ENCODE assay signal across 8 cellular contexts in the genomic region with DNA sequence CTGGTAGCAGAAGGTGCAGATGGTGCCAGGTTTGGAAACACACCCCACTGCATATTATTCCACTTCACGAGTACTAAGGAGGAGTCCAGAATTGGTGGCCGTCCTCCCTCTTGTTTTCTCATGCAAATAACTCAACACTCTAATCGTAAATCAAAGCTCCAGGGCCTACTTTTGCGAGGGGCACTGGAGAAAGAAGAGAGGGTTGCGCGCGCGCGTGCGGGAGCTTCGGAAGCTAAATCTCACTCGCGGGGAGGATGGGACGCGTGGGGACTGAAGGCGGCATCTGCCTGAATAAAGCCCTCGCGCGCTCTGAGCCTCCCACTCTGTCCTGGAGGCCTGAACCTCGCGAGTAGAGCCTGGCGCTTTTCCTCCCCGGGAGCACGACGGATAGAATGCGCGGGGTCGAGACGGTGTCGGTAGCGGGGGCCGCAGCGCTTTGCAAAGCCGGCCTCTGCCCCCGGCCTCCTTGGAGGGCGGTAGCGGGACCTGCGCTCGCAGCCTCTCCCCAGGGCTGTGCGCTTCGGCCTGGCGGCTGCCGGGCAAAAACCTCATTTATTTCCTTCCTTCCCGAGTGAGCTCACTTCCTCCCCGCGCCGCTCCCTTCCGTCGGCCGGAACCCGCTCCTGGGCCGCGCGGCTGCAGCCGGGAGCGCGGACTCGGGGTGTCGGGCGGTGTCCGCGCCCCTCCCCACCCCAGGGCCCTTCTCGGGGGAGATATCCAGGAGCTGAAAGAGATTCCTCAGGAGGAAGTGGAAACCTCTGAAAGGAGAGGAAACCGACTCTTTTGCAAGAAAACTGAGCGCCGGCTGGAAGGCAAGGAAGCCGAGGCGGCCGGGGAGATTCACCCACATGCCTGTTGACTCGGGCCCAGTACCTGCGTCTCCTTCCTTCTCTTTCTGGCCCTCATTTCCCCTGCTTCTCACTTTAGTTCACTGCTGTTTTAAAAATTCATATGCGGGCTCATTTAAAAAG. TPM values are rescaled to one million over a fixed set of nuclear protein-coding genes. Genes with fewer than 3 reads are reported as not detected.
A peak's percentile ranks its signal among the peaks of the same experiment; 100 is the strongest.
DNase-seq lines count a peak whose midpoint lies in the region; ATAC-seq lines count a peak whose summit lies in the region.

No MANE protein-coding gene starts in this region.

- H3K9me2 ChIP-seq in GM23248 (ENCODE audit: insufficient read depth): no peaks in the 10 kb centered on the region

- DNase-seq in ELF-1 (ENCODE audit: low read depth, low spot score) (peak; percentile 57), GM23248 (peak; percentile 86), midbrain (lab: John Stamatoyannopoulos, UW) (no peak), NCI-H1417 treated with DMSO at 0.1 percent for 48 hours (lab: John Stamatoyannopoulos, UW) (no peak), NCI-H1694 (lab: John Stamatoyannopoulos, UW) (no peak)
- no peak for DNase-seq in activated naive CD8-positive, alpha-beta T cell treated with anti-CD3 and anti-CD28 coated beads for 36 hours

- H3K9me3 Mint-ChIP-seq in activated naive CD8-positive, alpha-beta T cell treated with anti-CD3 and anti-CD28 coated beads for 36 hours: peaks cover 9% of the 10 kb centered on the region
- no peaks in the 10 kb centered on the region for H3K9me3 Mint-ChIP-seq in stimulated activated memory B cell treated with anti-CD40 and anti-IgM and Interleukin-4, amounts not matched to agents 10 μg/mL and 1 μg/mL and 100 μg/mL, for 72 hours

- H3K27ac Mint-ChIP-seq in activated naive CD8-positive, alpha-beta T cell treated with anti-CD3 and anti-CD28 coated beads for 36 hours: no peak overlapping the region
- no peak overlapping the region for H3K27ac Mint-ChIP-seq in stimulated activated memory B cell treated with anti-CD40 and anti-IgM and Interleukin-4, amounts not matched to agents 10 μg/mL and 1 μg/mL and 100 μg/mL, for 72 hours

- 2 to 3% methylated on average over 66 of the region's 72 CpGs for WGBS in GM23248 (ENCODE audit: low coverage in 1 of 2, low lambda C conversion rate in 2 of 2, missing lambda C conversion rate in 2 of 2), 2 experiments

- peak overlapping the region; percentile 66 for H3K4me3 Mint-ChIP-seq in activated naive CD8-positive, alpha-beta T cell treated with anti-CD3 and anti-CD28 coated beads for 36 hours
- H3K4me3 Mint-ChIP-seq in stimulated activated memory B cell treated with anti-CD40 and anti-IgM and Interleukin-4, amounts not matched to agents 10 μg/mL and 1 μg/mL and 100 μg/mL, for 72 hours: peak overlapping the region; percentile 73

- peaks cover 98% of the 10 kb centered on the region for H3K27me3 Mint-ChIP-seq in activated naive CD8-positive, alpha-beta T cell treated with anti-CD3 and anti-CD28 coated beads for 36 hours
- peaks cover 85% of the 10 kb centered on the region for H3K27me3 Mint-ChIP-seq in stimulated activated memory B cell treated with anti-CD40 and anti-IgM and Interleukin-4, amounts not matched to agents 10 μg/mL and 1 μg/mL and 100 μg/mL, for 72 hours

- H3K27me3 ChIP-seq in GM23248 (replicated peaks; ENCODE audit: insufficient read depth) (no peaks in the 10 kb centered on the region), iPS-18a (ENCODE audit: control insufficient read depth, insufficient read depth, low read length) (peaks cover 100% of the 10 kb centered on the region)

- H3K36me3 ChIP-seq in GM23248 (ENCODE audit: low read depth) (no peaks in the 10 kb centered on the region; the same call in 1 of the 2 replicates), iPS-18a (ENCODE audit: control insufficient read depth, low read depth, low read length) (no peaks in the 10 kb centered on the region)

- peak overlapping the region; percentile 84 for H3K9ac ChIP-seq in GM23248
- no peak overlapping the region for H3K9ac ChIP-seq in iPS-18a (ENCODE audit: low read length)

- H3K27ac ChIP-seq in GM23248 (peak overlapping the region; percentile 67), iPS-18a (ENCODE audit: low read length) (no peak overlapping the region)

- peak overlapping the region; percentile 85 for H3K4me2 ChIP-seq in GM23248 (ENCODE audit: unreplicated experiment)

- H3K4me1 ChIP-seq in GM23248 (ENCODE audit: insufficient read depth) (peaks cover 10% of the 10 kb centered on the region), iPS-18a (ENCODE audit: control insufficient read depth, low read depth, low read length) (peaks cover 16% of the 10 kb centered on the region)

- peaks cover 24% of the 10 kb centered on the region for H3F3A ChIP-seq in GM23248 (ENCODE audit: insufficient read depth)

- H3K9me3 ChIP-seq in GM23248 (ENCODE audit: low read depth) (no peaks in the 10 kb centered on the region), iPS-18a (ENCODE audit: control insufficient read depth, low read depth, low read length) (no peaks in the 10 kb centered on the region)

- H3K79me2 ChIP-seq in GM23248 (ENCODE audit: insufficient read depth): peaks cover 14% of the 10 kb centered on the region; the same call in 1 of the 2 replicates

- H3K4me3 ChIP-seq in GM23248: peak overlapping the region; percentile 88
- H3K4me3 ChIP-seq in iPS-18a (ENCODE audit: low read length): peak overlapping the region; percentile 51

- no peaks in the 10 kb centered on the region for H4K20me1 ChIP-seq in GM23248 (ENCODE audit: insufficient read depth)

- in situ Hi-C loops in GM23248 (cut with MboI): loop anchor here (25.0 kb wide), 1 partner anchor 803 kb away; no protein-coding TSS in a partner anchor

- peak overlapping the region; percentile 91 for H2AFZ ChIP-seq in GM23248

- H3K36me3 Mint-ChIP-seq in activated naive CD8-positive, alpha-beta T cell treated with anti-CD3 and anti-CD28 coated beads for 36 hours: peaks cover 21% of the 10 kb centered on the region
- peaks cover 6% of the 10 kb centered on the region for H3K36me3 Mint-ChIP-seq in stimulated activated memory B cell treated with anti-CD40 and anti-IgM and Interleukin-4, amounts not matched to agents 10 μg/mL and 1 μg/mL and 100 μg/mL, for 72 hours

- H3K4me1 Mint-ChIP-seq in activated naive CD8-positive, alpha-beta T cell treated with anti-CD3 and anti-CD28 coated beads for 36 hours: peaks cover 24% of the 10 kb centered on the region
- H3K4me1 Mint-ChIP-seq in stimulated activated memory B cell treated with anti-CD40 and anti-IgM and Interleukin-4, amounts not matched to agents 10 μg/mL and 1 μg/mL and 100 μg/mL, for 72 hours: peaks cover 43% of the 10 kb centered on the region

- ATAC-seq in stimulated activated memory B cell treated with anti-CD40 and anti-IgM and Interleukin-4, amounts not matched to agents 10 μg/mL and 1 μg/mL and 100 μg/mL, for 72 hours: no peak

RNA-seq across cellular contexts. Expression of a gene that starts 20.7 kb away (rescaled TPM):
- total RNA-seq in GM23248 (2014; rRNA removed; shearing (Covaris generic)): 11.2 and 13.4 TPM in 2 replicates
- 17.8 and 19.3 TPM in 2 replicates for polyA plus RNA-seq in GM23248 (2016; fragmentation: Nextera tagmentation; extraction: Ambion mirVana)
- total RNA-seq in activated naive CD8-positive, alpha-beta T cell treated with anti-CD3 and anti-CD28 coated beads for 36 hours: not detected

Comparison
In these comparisons a context has a peak if more than half of its experiments do, and no peak if none do; other contexts are left out.
1. DNase-seq: peak in ELF-1 (single experiment) and GM23248 (single experiment); none in activated naive CD8-positive, alpha-beta T cell treated with anti-CD3 and anti-CD28 coated beads for 36 hours (single experiment), midbrain (single experiment), NCI-H1417 treated with DMSO at 0.1 percent for 48 hours (single experiment) and NCI-H1694 (single experiment).
2. RNA of a gene that starts 20.7 kb away (total RNA-seq): 11.2 to 13.4 TPM in GM23248; not detected in activated naive CD8-positive, alpha-beta T cell treated with anti-CD3 and anti-CD28 coated beads for 36 hours; every median in the first group is over 10 times any median in the second.